ENCODE assay signal across 17 cellular contexts in genomic region chr10:94300042-94300441, GRCh38.
A peak's percentile ranks its signal among the peaks of the same experiment; 100 is the strongest.
DNase-seq lines count a peak whose midpoint lies in the region; ATAC-seq and TF ChIP-seq lines count a peak whose summit lies in the region.
"Had no signal": no experiment of that assay in that cellular context is flagged by ENCODE, and none has a peak within 500 bp of the region (broad histone marks: within the 10 kb centered on the region; RNA-seq: fewer than 3 reads in every experiment).

No MANE protein-coding gene starts in this region.

- 97% methylated on average over 3 of the region's 3 CpGs for WGBS in SK-N-SH (ENCODE audit: low lambda C conversion rate)

- H3K27ac Mint-ChIP-seq in GM23338: no peak overlapping the region
- no peak overlapping the region for H3K27ac Mint-ChIP-seq in naive thymus-derived CD8-positive, alpha-beta T cell
- H3K27ac Mint-ChIP-seq: B cell; CD4-positive, alpha-beta T cell; CD8-positive, alpha-beta T cell had no signal

- H3K4me1 ChIP-seq in SK-N-SH (ENCODE audit: control insufficient read depth in 1 of 2, insufficient read depth in 2 of 2, low read depth in 1 of 2, low read length in 1 of 2): no peaks in the 10 kb centered on the region; a peak in 1 of 4 replicates
- H3K4me1 ChIP-seq in GM23338 (ENCODE audit: insufficient read depth): no peaks in the 10 kb centered on the region
- peaks cover 19% of the 10 kb centered on the region for H3K4me1 ChIP-seq in KMS-11 (ENCODE audit: low read depth, poor library complexity, severe bottlenecking)
- H3K4me1 ChIP-seq: A549 had no signal

- no peaks in the 10 kb centered on the region for H3K4me1 Mint-ChIP-seq in GM23338
- H3K4me1 Mint-ChIP-seq in naive thymus-derived CD8-positive, alpha-beta T cell: peaks cover 4 to 19% (median 11%) of the 10 kb centered on the region in 4 donors
- H3K4me1 Mint-ChIP-seq: B cell had no signal

- CTCF ChIA-PET in SK-N-SH (lab: Yijun Ruan, JAX): interaction anchor here (0.9 kb wide), 1 partner anchor 144 kb away, joined by 3 read pairs; no protein-coding TSS in a partner anchor

- H2AFZ ChIP-seq in SK-N-SH (ENCODE audit: low read depth): no peak overlapping the region
- H2AFZ ChIP-seq in GM23338: peak overlapping the region; percentile 14; the same call in 1 of the 2 replicates
- no peak overlapping the region for H2AFZ ChIP-seq in KMS-11 (ENCODE audit: low read depth)

- H3K9ac ChIP-seq in SK-N-SH: no peak overlapping the region
- H3K9ac ChIP-seq in KMS-11: no peak overlapping the region
- H3K9ac ChIP-seq: BLaER1 treated with 17β-estradiol and CSF1 and Interleukin-3, amounts not matched to agents 10 nM and 100 nM had no signal

- H3K27ac ChIP-seq in SK-N-SH (ENCODE audit: low read depth in 2 of 2, low read length in 1 of 2) (no peak overlapping the region), GM23338 (ENCODE audit: low read depth) (no peak overlapping the region), KMS-11 (no peak overlapping the region)
- H3K27ac ChIP-seq: 22Rv1; A549; BLaER1 treated with 17β-estradiol and CSF1 and Interleukin-3, amounts not matched to agents 10 nM and 100 nM; C4-2B had no signal

- DNase-seq in SK-N-SH (no peak), GM23338 (ENCODE audit: low spot score) (no peak), myocyte (ENCODE audit: low read depth) (peak; percentile 59)
- DNase-seq in naive thymus-derived CD8-positive, alpha-beta T cell: no peak
- DNase-seq in activated CD8-positive, alpha-beta memory T cell treated with anti-CD3 and anti-CD28 coated beads, Interleukin-2, amount 50 U/mL, for 4 hours: no peak
- DNase-seq: AML-193; Caco-2; CD4-positive, alpha-beta T cell; CD8-positive, alpha-beta T cell had no signal

- no peaks in the 10 kb centered on the region for H3K9me2 ChIP-seq in SK-N-SH
- peaks cover 7% of the 10 kb centered on the region; the same call in 1 of the 2 replicates for H3K9me2 ChIP-seq in GM23338 (ENCODE audit: insufficient read depth)

- no peak overlapping the region for H3K4me3 Mint-ChIP-seq in GM23338
- H3K4me3 Mint-ChIP-seq in naive thymus-derived CD8-positive, alpha-beta T cell: no peak overlapping the region
- H3K4me3 Mint-ChIP-seq: B cell; CD4-positive, alpha-beta T cell; CD8-positive, alpha-beta T cell had no signal

- H3K79me2 ChIP-seq in SK-N-SH (ENCODE audit: insufficient read depth) (no peaks in the 10 kb centered on the region), GM23338 (replicated peaks; ENCODE audit: insufficient read depth) (no peaks in the 10 kb centered on the region), KMS-11 (ENCODE audit: insufficient read depth, low read depth) (no peaks in the 10 kb centered on the region)

- no peaks in the 10 kb centered on the region for H3K9me3 Mint-ChIP-seq in GM23338
- H3K9me3 Mint-ChIP-seq in naive thymus-derived CD8-positive, alpha-beta T cell: peaks cover 0 to 4% (median 0%) of the 10 kb centered on the region in 9 donors
- H3K9me3 Mint-ChIP-seq: CD4-positive, alpha-beta T cell; CD8-positive, alpha-beta T cell had no signal

- H3K9me3 ChIP-seq in SK-N-SH: no peaks in the 10 kb centered on the region
- H3K9me3 ChIP-seq: A549; BLaER1 treated with 17β-estradiol and CSF1 and Interleukin-3, amounts not matched to agents 10 nM and 100 nM; Caco-2 had no signal

- POLR2A ChIA-PET in SK-N-SH (lab: Yijun Ruan, JAX): no interaction called here
- POLR2A ChIA-PET in naive thymus-derived CD8-positive, alpha-beta T cell (lab: Charles Lee): no interaction called here

- H3K4me3 ChIP-seq in SK-N-SH (ENCODE audit: low read depth in 2 of 2, low read length in 1 of 2) (no peak overlapping the region), GM23338 (no peak overlapping the region), KMS-11 (IDR thresholded peaks at IDR 0.05; ENCODE audit: insufficient read depth, low read depth, low read length) (no peak overlapping the region)
- H3K4me3 ChIP-seq: A549; BLaER1 treated with 17β-estradiol and CSF1 and Interleukin-3, amounts not matched to agents 10 nM and 100 nM had no signal

- TF ChIP-seq RAD21 in SK-N-SH (IDR thresholded peaks at IDR 0.05; ENCODE audit: low read length): no peak

- H3K27me3 ChIP-seq in SK-N-SH (ENCODE audit: insufficient read depth): no peaks in the 10 kb centered on the region
- H3K27me3 ChIP-seq in GM23338 (ENCODE audit: insufficient read depth): no peaks in the 10 kb centered on the region
- H3K27me3 ChIP-seq in KMS-11 (ENCODE audit: insufficient read depth, low read depth): no peaks in the 10 kb centered on the region

- H3K36me3 Mint-ChIP-seq in GM23338 (ENCODE audit: low read depth): no peaks in the 10 kb centered on the region
- peaks cover 0 to 4% (median 0%) of the 10 kb centered on the region in 3 donors for H3K36me3 Mint-ChIP-seq in naive thymus-derived CD8-positive, alpha-beta T cell
- H3K36me3 Mint-ChIP-seq: CD8-positive, alpha-beta T cell had no signal

- ATAC-seq in SK-N-SH treated with all-trans-retinoic acid at 6 μM for 48 hours (peak; percentile 33), GM23338 (no peak), GM18517 (IDR thresholded peaks at IDR 0.05; ENCODE audit: unreplicated experiment) (no peak)
- ATAC-seq in naive thymus-derived CD8-positive, alpha-beta T cell: no peak
- ATAC-seq: A549; CD8-positive, alpha-beta T cell had no signal

- TF ChIP-seq CTCF in SK-N-SH (IDR thresholded peaks at IDR 0.05) (no peak), GM23338 (conservative IDR thresholded peaks at IDR 0.05; ENCODE audit: low read depth in 2 of 2) (no peak), KMS-11 (conservative IDR thresholded peaks at IDR 0.05; ENCODE audit: low read depth, low read length) (no peak)

- TF ChIP-seq EP300 in SK-N-SH (IDR thresholded peaks at IDR 0.05; ENCODE audit: borderline replicate concordance in 1 of 2, low read depth in 1 of 2, low read length in 1 of 2): no peak

- H3F3A ChIP-seq in SK-N-SH (replicated peaks; ENCODE audit: insufficient read depth) (no peaks in the 10 kb centered on the region), GM23338 (replicated peaks; ENCODE audit: low read depth) (no peaks in the 10 kb centered on the region)

- peaks cover 2% of the 10 kb centered on the region for H3K27me3 Mint-ChIP-seq in GM23338 (ENCODE audit: insufficient read depth, low read depth, poor library complexity)
- peaks cover 31 to 69% (median 37%) of the 10 kb centered on the region in 5 donors for H3K27me3 Mint-ChIP-seq in naive thymus-derived CD8-positive, alpha-beta T cell

- no peak overlapping the region for H3K4me2 ChIP-seq in SK-N-SH
- H3K4me2 ChIP-seq in GM23338: no peak overlapping the region
- H3K4me2 ChIP-seq in KMS-11: peak overlapping the region; percentile 32; the same call in 1 of the 2 replicates
- H3K4me2 ChIP-seq: A549 had no signal

- H4K20me1 ChIP-seq in SK-N-SH (ENCODE audit: insufficient read depth) (no peaks in the 10 kb centered on the region), GM23338 (replicated peaks; ENCODE audit: insufficient read depth) (no peaks in the 10 kb centered on the region), KMS-11 (ENCODE audit: insufficient read depth) (no peaks in the 10 kb centered on the region)
- H4K20me1 ChIP-seq: BLaER1 treated with 17β-estradiol and CSF1 and Interleukin-3, amounts not matched to agents 10 nM and 100 nM had no signal

- no peaks in the 10 kb centered on the region for H3K36me3 ChIP-seq in SK-N-SH (replicated peaks in 1 of 2; ENCODE audit: control insufficient read depth in 1 of 2, insufficient read depth in 2 of 2, low read length in 1 of 2)
- H3K36me3 ChIP-seq in GM23338 (ENCODE audit: insufficient read depth): no peaks in the 10 kb centered on the region
- no peaks in the 10 kb centered on the region for H3K36me3 ChIP-seq in KMS-11 (ENCODE audit: insufficient read depth)
- H3K36me3 ChIP-seq: BLaER1 treated with 17β-estradiol and CSF1 and Interleukin-3, amounts not matched to agents 10 nM and 100 nM had no signal

TF ChIP-seq in SK-N-SH treated with all-trans-retinoic acid at 6 μM for 48 hours, 23 proteins besides CTCF, POLR2A, EP300 and RAD21 (continues in another document):
- TF ChIP-seq ZC3H10 (CRISPR knock-in tag; IDR thresholded peaks at IDR 0.05): no peak
- no peak for TF ChIP-seq SNAI2 (CRISPR knock-in tag; IDR thresholded peaks at IDR 0.05)
- TF ChIP-seq ZNF70 (CRISPR knock-in tag; IDR thresholded peaks at IDR 0.05): no peak
- no peak for TF ChIP-seq ISL1 (CRISPR knock-in tag; IDR thresholded peaks at IDR 0.05)
- no peak for TF ChIP-seq ARNTL (CRISPR knock-in tag; IDR thresholded peaks at IDR 0.05; ENCODE audit: borderline replicate concordance, low read depth)

TF ChIP-seq in SK-N-SH, 30 proteins besides CTCF, POLR2A, EP300 and RAD21 (continues in another document):
- TF ChIP-seq SMC3 (IDR thresholded peaks at IDR 0.05; ENCODE audit: low read depth, low read length): no peak
- TF ChIP-seq, protein P1, sequence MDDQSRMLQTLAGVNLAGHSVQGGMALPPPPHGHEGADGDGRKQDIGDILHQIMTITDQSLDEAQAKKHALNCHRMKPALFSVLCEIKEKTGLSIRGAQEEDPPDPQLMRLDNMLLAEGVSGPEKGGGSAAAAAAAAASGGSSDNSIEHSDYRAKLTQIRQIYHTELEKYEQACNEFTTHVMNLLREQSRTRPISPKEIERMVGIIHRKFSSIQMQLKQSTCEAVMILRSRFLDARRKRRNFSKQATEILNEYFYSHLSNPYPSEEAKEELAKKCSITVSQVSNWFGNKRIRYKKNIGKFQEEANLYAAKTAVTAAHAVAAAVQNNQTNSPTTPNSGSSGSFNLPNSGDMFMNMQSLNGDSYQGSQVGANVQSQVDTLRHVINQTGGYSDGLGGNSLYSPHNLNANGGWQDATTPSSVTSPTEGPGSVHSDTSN (IDR thresholded peaks at IDR 0.05): no peak

TF ChIP-seq in GM23338, 12 proteins besides CTCF, POLR2A, EP300 and RAD21 (continues in another document):
- no peak for TF ChIP-seq CREB1 (CRISPR knock-in tag; IDR thresholded peaks at IDR 0.05; ENCODE audit: low read depth)
